8 cellular contexts compared by ENCODE assay signal in genomic region chr3:87167634-87168456, GRCh38. TPM values are rescaled to one million over a fixed set of nuclear protein-coding genes. Genes with fewer than 3 reads are reported as not detected.
DNase-seq lines count a peak whose midpoint lies in the region; ATAC-seq and TF ChIP-seq lines count a peak whose summit lies in the region.

No MANE protein-coding gene starts in this region.

- H3K9me3 ChIP-seq in WERI-Rb-1 (ENCODE audit: severe bottlenecking) (no peaks in the 10 kb centered on the region), osteoblast (ENCODE audit: low read depth, low read length) (no peaks in the 10 kb centered on the region)

- no peaks in the 10 kb centered on the region for H3K79me2 ChIP-seq in osteoblast (ENCODE audit: insufficient read depth, low read length)

- CTCF ChIA-PET in BJ (lab: Yijun Ruan, JAX): interaction anchor here (0.6 to 1.9 kb wide), 26 partner anchors 8 to 411 kb away, joined by 3 to 16 read pairs (median 4); no protein-coding TSS in a partner anchor

- DNase-seq in BJ (ENCODE audit: low read depth) (peak; percentile 15), GM13976 (ENCODE audit: low spot score) (peak; percentile 10), NCI-H1105 treated with DMSO at 0.1 percent for 48 hours (lab: John Stamatoyannopoulos, UW) (peak; percentile 28), WERI-Rb-1 (peak; percentile 19), fibroblast of peridontal ligament (ENCODE audit: extremely low read depth) (peak; percentile 87), osteoblast (ENCODE audit: insufficient read length, low spot score, missing footprints) (no peak), HuH-7 (ENCODE audit: low spot score) (no peak)

- H3K4me3 ChIP-seq in BJ (ENCODE audit: low read depth, low read length) (peak overlapping the region; percentile 34), WERI-Rb-1 (ENCODE audit: low read depth, low read length) (peak overlapping the region; percentile 12; the same call in 1 of the 2 replicates), osteoblast (ENCODE audit: insufficient read depth, low read length) (peak overlapping the region; percentile 56)

- in situ Hi-C loops in GM13976 (cut with MboI; ENCODE audit: low sequenced_read_pairs, unreplicated experiment): no loop called here

- no peaks in the 10 kb centered on the region for H3K27me3 ChIP-seq in BJ (ENCODE audit: control insufficient read depth, insufficient read depth, low read length)
- H3K27me3 ChIP-seq in WERI-Rb-1 (ENCODE audit: insufficient read depth, low read depth, severe bottlenecking): no peaks in the 10 kb centered on the region
- H3K27me3 ChIP-seq in osteoblast (ENCODE audit: insufficient read depth, low read length): no peaks in the 10 kb centered on the region

- peak; percentile 92 for ATAC-seq in HG02759 (IDR thresholded peaks at IDR 0.05; ENCODE audit: unreplicated experiment)

- no peaks in the 10 kb centered on the region for H3K4me1 ChIP-seq in osteoblast (ENCODE audit: insufficient read depth, low read length)

- H2AFZ ChIP-seq in osteoblast (ENCODE audit: low read length): peak overlapping the region; percentile 58

- H3K27ac ChIP-seq in WERI-Rb-1 (no peak overlapping the region), osteoblast (ENCODE audit: low read depth, low read length) (no peak overlapping the region)

- H3K36me3 ChIP-seq in BJ (ENCODE audit: control insufficient read depth, insufficient read depth, low read length) (no peaks in the 10 kb centered on the region), WERI-Rb-1 (no peaks in the 10 kb centered on the region), osteoblast (ENCODE audit: insufficient read depth, low read length) (no peaks in the 10 kb centered on the region)

- no peaks in the 10 kb centered on the region for H4K20me1 ChIP-seq in osteoblast (ENCODE audit: insufficient read depth, low read length)

- peak; percentile 59 for TF ChIP-seq CTCF in BJ (IDR thresholded peaks at IDR 0.05; ENCODE audit: insufficient read depth, low read depth, low read length)
- TF ChIP-seq CTCF in GM13976 (IDR thresholded peaks at IDR 0.05; ENCODE audit: borderline replicate concordance, control extremely low read depth, extremely low read depth, insufficient read depth, missing control alignments): peak; percentile 47
- peak; percentile 59 for TF ChIP-seq CTCF in WERI-Rb-1 (IDR thresholded peaks at IDR 0.05; ENCODE audit: low read depth, low read length)
- peak; percentile 77 for TF ChIP-seq CTCF in osteoblast (IDR thresholded peaks at IDR 0.05; ENCODE audit: extremely low read depth, low read depth, low read length)

- H3K4me2 ChIP-seq in osteoblast (ENCODE audit: insufficient read depth, low read length): peak overlapping the region; percentile 60

- POLR2A ChIA-PET in BJ (lab: Charles Lee): no interaction called here

RNA-seq across cellular contexts. Expression of gene CHMP2B, which starts 59.3 kb away (rescaled TPM):
- polyA plus RNA-seq in BJ (2011; rRNA removed): 13.4 and 21.9 TPM in 2 replicates
- polyA minus RNA-seq in BJ (2011; rRNA and poly(A)+ RNA removed): 3.3 and 4.8 TPM in 2 replicates
- 55.4 and 63.1 TPM in 2 replicates for total RNA-seq in osteoblast

Comparison
In these comparisons a context has a peak if more than half of its experiments do, and no peak if none do; other contexts are left out.
1. DNase-seq: peak in BJ (single experiment), GM13976 (single experiment), NCI-H1105 treated with DMSO at 0.1 percent for 48 hours (single experiment), WERI-Rb-1 (single experiment) and fibroblast of peridontal ligament (single experiment); none in osteoblast (single experiment) and HuH-7 (single experiment).
2. Peak in every context shown above with its lines, with median percentiles within 50 percentile points of each other: H3K4me3 ChIP-seq and CTCF ChIP-seq.